In the genomic region with DNA sequence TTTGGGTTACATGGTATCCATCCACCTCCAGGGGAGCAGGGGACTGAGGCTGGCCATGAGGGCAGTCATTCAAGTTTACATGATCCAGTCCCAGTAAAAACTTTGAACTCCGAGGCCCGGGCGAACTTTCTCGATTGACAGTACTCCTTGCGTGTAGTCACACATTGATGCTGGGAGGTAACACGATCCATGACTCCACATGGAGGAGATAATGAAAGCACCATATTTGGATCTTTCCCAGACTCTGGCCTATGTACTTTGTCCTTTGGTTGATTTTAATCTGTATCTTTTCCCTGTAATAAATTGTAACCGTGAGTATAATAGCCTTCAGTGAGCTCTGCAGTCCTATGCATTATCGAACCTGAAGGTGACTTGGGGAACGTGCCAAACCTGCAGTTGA, we compare ENCODE assay signal across 19 cellular contexts.
A peak's percentile ranks its signal among the peaks of the same experiment; 100 is the strongest.
DNase-seq lines count a peak whose midpoint lies in the region; ATAC-seq, FAIRE-seq and TF ChIP-seq lines count a peak whose summit lies in the region.
"Had no signal": no experiment of that assay in that cellular context is flagged by ENCODE, and none has a peak within 500 bp of the region (broad histone marks: within the 10 kb centered on the region; RNA-seq: fewer than 3 reads in every experiment).

No MANE protein-coding gene starts in this region.

- H3K27ac ChIP-seq in stomach smooth muscle (ENCODE audit: low read length): peak overlapping the region; percentile 56
- H3K27ac ChIP-seq: HL-60, SJSA1 had no signal

- DNase-seq in H54 (ENCODE audit: insufficient read length, low spot score): no peak
- no peak for DNase-seq in bronchial epithelial cell (ENCODE audit: low read depth)
- no peak for DNase-seq in mucosa of descending colon
- DNase-seq in chondrocyte (ENCODE audit: low spot score): no peak
- no peak for DNase-seq in NCI-H345 treated with DMSO at 0.1 percent for 48 hours (lab: John Stamatoyannopoulos, UW; ENCODE audit: unreplicated experiment)
- DNase-seq in progenitor cell of endocrine pancreas (ENCODE audit: low spot score, unreplicated experiment): no peak
- DNase-seq: C1 segment of cervical spinal cord, DMS79 treated with DMSO at 0.1 percent for 48 hours, H7, Kasumi-1, NCI-H1092, NCI-H1436 treated with DMSO at 0.1 percent for 48 hours, NCI-H2029, NCI-H446, Peyer's patch had no signal

- FAIRE-seq in H54 (lab: Jason Lieb, UNC) (peak; percentile 43), bronchial epithelial cell (lab: Jason Lieb, UNC) (peak; percentile 83)

- H3K4me1 Mint-ChIP-seq in chondrocyte (ENCODE audit: low read depth): peaks cover 62% of the 10 kb centered on the region
- H3K4me1 Mint-ChIP-seq in progenitor cell of endocrine pancreas (ENCODE audit: low read depth): peaks cover 18% of the 10 kb centered on the region

- no peak overlapping the region for H3K4me3 ChIP-seq in bronchial epithelial cell (ENCODE audit: low read depth, low read length)
- no peak overlapping the region for H3K4me3 ChIP-seq in mucosa of descending colon
- H3K4me3 ChIP-seq in stomach smooth muscle (ENCODE audit: low read length in 2 of 2): no peak overlapping the region
- H3K4me3 ChIP-seq: MG63, Peyer's patch, SJSA1 had no signal

- H3K9me3 Mint-ChIP-seq in chondrocyte (ENCODE audit: low read depth) (peaks cover 2% of the 10 kb centered on the region), progenitor cell of endocrine pancreas (ENCODE audit: low read depth) (peaks cover 3% of the 10 kb centered on the region)

- TF ChIP-seq POLR2A in H54 (IDR thresholded peaks at IDR 0.05; ENCODE audit: low read depth, low read length): no peak

- H3K36me3 ChIP-seq in bronchial epithelial cell (ENCODE audit: control insufficient read depth, insufficient read depth, low read length) (no peaks in the 10 kb centered on the region), mucosa of descending colon (ENCODE audit: low read depth) (no peaks in the 10 kb centered on the region), stomach smooth muscle (ENCODE audit: control insufficient read depth in 2 of 2, insufficient read depth in 2 of 2, low read length in 2 of 2) (no peaks in the 10 kb centered on the region)
- H3K36me3 ChIP-seq: Peyer's patch, SJSA1 had no signal

- H3K36me3 Mint-ChIP-seq in chondrocyte (ENCODE audit: low read depth) (no peaks in the 10 kb centered on the region), progenitor cell of endocrine pancreas (ENCODE audit: insufficient read depth) (no peaks in the 10 kb centered on the region)

- H3K27me3 ChIP-seq in bronchial epithelial cell (ENCODE audit: control insufficient read depth, insufficient read depth, low read length) (no peaks in the 10 kb centered on the region), stomach smooth muscle (ENCODE audit: control insufficient read depth in 1 of 2, insufficient read depth in 2 of 2, low read length in 2 of 2) (no peaks in the 10 kb centered on the region)
- H3K27me3 ChIP-seq: MG63, Peyer's patch, SJSA1 had no signal

- H3K4me3 Mint-ChIP-seq in chondrocyte (ENCODE audit: unreplicated experiment): no peak overlapping the region
- no peak overlapping the region for H3K4me3 Mint-ChIP-seq in progenitor cell of endocrine pancreas (ENCODE audit: low read depth)

- H3K9me3 ChIP-seq in mucosa of descending colon (no peaks in the 10 kb centered on the region), stomach smooth muscle (ENCODE audit: control insufficient read depth in 2 of 2, low read length in 2 of 2) (no peaks in the 10 kb centered on the region)
- H3K9me3 ChIP-seq: MG63, Peyer's patch, SJSA1 had no signal

- H3K4me1 ChIP-seq in mucosa of descending colon (ENCODE audit: low read depth) (no peaks in the 10 kb centered on the region), stomach smooth muscle (ENCODE audit: control insufficient read depth, insufficient read depth, low read length) (peaks cover 48% of the 10 kb centered on the region)
- H3K4me1 ChIP-seq: SJSA1 had no signal

- no peak for TF ChIP-seq CTCF in bronchial epithelial cell (IDR thresholded peaks at IDR 0.05; ENCODE audit: insufficient read depth, low read length, severe bottlenecking)
- no peak for TF ChIP-seq CTCF in mucosa of descending colon (IDR thresholded peaks at IDR 0.05)
- TF ChIP-seq CTCF in chondrocyte (IDR thresholded peaks at IDR 0.05): no peak
- TF ChIP-seq CTCF in progenitor cell of endocrine pancreas (IDR thresholded peaks at IDR 0.05; ENCODE audit: unreplicated experiment): no peak

- H3K27me3 Mint-ChIP-seq in chondrocyte (ENCODE audit: low read depth) (no peaks in the 10 kb centered on the region), progenitor cell of endocrine pancreas (peaks cover 13% of the 10 kb centered on the region)

- no peak overlapping the region for H3K27ac Mint-ChIP-seq in chondrocyte (ENCODE audit: unreplicated experiment)
- no peak overlapping the region for H3K27ac Mint-ChIP-seq in progenitor cell of endocrine pancreas

- ATAC-seq in mucosa of descending colon: peak; percentile 38

- no peak overlapping the region for H3K9ac ChIP-seq in stomach smooth muscle (ENCODE audit: low read length in 2 of 2)

- intact Hi-C loops in mucosa of descending colon (cut with DNase I, micrococcal nuclease): no loop called here
